In the genomic region with DNA sequence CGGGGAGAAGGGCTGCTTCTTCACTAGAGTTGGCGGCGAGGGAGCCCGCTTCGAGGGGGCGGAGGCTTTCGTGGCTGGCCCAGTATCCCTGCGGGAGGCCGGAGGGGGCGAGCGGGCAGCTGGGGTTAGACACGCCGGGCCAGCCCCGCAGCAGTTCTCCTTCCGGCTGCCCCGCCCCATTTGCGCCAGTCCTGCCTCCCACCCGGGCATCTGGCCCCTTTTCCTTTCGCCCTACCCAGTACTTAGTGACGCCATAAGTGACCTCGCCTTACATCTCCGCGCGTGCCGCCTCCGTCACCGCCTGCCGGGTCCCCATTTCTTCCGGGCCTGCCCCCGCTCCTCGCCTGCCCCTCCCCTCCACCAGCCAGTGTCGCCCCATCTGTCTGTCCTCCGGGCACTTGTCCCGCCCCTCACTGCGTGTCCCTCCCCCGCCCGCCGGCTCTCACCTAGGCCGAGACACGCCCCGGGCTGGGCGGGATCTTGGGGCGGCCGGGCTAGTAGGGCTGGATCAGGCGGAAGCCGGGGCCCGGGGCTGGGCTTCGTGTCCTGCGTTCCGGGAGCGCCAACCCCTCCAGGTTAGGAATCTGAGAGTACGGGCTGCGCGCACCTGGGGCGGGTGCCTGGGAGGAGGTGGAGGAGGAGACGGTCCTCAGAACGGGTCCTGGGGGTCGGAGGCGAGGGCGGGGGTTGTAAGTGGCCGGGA, we compare ENCODE assay signal across 1 cellular context.
TF ChIP-seq lines count a peak whose summit lies in the region.

No MANE protein-coding gene starts in this region.

TF ChIP-seq in K562, 482 proteins besides CTCF, POLR2A, EP300 and RAD21 (continued from another document and continues in another):
- TF ChIP-seq, protein P1, sequence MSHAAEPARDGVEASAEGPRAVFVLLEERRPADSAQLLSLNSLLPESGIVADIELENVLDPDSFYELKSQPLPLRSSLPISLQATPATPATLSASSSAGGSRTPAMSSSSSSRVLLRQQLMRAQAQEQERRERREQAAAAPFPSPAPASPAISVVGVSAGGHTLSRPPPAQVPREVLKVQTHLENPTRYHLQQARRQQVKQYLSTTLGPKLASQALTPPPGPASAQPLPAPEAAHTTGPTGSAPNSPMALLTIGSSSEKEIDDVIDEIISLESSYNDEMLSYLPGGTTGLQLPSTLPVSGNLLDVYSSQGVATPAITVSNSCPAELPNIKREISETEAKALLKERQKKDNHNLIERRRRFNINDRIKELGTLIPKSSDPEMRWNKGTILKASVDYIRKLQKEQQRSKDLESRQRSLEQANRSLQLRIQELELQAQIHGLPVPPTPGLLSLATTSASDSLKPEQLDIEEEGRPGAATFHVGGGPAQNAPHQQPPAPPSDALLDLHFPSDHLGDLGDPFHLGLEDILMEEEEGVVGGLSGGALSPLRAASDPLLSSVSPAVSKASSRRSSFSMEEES (CRISPR knock-in tag; IDR thresholded peaks at IDR 0.05): no peak
- TF ChIP-seq CCNT2 (IDR thresholded peaks at IDR 0.05; ENCODE audit: borderline replicate concordance, extremely low read depth, insufficient read length, low read depth, low read length): peak; percentile 46
- no peak for TF ChIP-seq RFX1 (IDR thresholded peaks at IDR 0.05)
- no peak for TF ChIP-seq ZNF121 (CRISPR knock-in tag; conservative IDR thresholded peaks at IDR 0.05)
- TF ChIP-seq MCM3 (IDR thresholded peaks at IDR 0.05): no peak
- TF ChIP-seq RBM14 (IDR thresholded peaks at IDR 0.05; ENCODE audit: borderline replicate concordance, insufficient read depth, low read depth, low read length): no peak
- TF ChIP-seq ESRRB (CRISPR knock-in tag; IDR thresholded peaks at IDR 0.05; ENCODE audit: borderline replicate concordance): no peak
- TF ChIP-seq, protein P2, sequence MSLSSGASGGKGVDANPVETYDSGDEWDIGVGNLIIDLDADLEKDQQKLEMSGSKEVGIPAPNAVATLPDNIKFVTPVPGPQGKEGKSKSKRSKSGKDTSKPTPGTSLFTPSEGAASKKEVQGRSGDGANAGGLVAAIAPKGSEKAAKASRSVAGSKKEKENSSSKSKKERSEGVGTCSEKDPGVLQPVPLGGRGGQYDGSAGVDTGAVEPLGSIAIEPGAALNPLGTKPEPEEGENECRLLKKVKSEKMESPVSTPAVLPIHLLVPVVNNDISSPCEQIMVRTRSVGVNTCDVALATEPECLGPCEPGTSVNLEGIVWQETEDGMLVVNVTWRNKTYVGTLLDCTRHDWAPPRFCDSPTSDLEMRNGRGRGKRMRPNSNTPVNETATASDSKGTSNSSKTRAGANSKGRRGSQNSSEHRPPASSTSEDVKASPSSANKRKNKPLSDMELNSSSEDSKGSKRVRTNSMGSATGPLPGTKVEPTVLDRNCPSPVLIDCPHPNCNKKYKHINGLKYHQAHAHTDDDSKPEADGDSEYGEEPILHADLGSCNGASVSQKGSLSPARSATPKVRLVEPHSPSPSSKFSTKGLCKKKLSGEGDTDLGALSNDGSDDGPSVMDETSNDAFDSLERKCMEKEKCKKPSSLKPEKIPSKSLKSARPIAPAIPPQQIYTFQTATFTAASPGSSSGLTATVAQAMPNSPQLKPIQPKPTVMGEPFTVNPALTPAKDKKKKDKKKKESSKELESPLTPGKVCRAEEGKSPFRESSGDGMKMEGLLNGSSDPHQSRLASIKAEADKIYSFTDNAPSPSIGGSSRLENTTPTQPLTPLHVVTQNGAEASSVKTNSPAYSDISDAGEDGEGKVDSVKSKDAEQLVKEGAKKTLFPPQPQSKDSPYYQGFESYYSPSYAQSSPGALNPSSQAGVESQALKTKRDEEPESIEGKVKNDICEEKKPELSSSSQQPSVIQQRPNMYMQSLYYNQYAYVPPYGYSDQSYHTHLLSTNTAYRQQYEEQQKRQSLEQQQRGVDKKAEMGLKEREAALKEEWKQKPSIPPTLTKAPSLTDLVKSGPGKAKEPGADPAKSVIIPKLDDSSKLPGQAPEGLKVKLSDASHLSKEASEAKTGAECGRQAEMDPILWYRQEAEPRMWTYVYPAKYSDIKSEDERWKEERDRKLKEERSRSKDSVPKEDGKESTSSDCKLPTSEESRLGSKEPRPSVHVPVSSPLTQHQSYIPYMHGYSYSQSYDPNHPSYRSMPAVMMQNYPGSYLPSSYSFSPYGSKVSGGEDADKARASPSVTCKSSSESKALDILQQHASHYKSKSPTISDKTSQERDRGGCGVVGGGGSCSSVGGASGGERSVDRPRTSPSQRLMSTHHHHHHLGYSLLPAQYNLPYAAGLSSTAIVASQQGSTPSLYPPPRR (CRISPR knock-in tag; IDR thresholded peaks at IDR 0.05; ENCODE audit: borderline replicate concordance): no peak
- peak; percentile 49; the same call in 1 of the 2 replicates for TF ChIP-seq SP1 (CRISPR knock-in tag; IDR thresholded peaks at IDR 0.05)
- TF ChIP-seq SREBF2 (CRISPR knock-in tag; IDR thresholded peaks at IDR 0.05): no peak
- no peak for TF ChIP-seq PYGO2 (tag; IDR thresholded peaks at IDR 0.05)
- no peak for TF ChIP-seq POLR3A (IDR thresholded peaks at IDR 0.05; ENCODE audit: borderline replicate concordance, extremely low read depth, insufficient read depth, insufficient read length)
- TF ChIP-seq PHF20 (IDR thresholded peaks at IDR 0.05; ENCODE audit: partially characterized antibody): no peak
- TF ChIP-seq NCOA1 (IDR thresholded peaks at IDR 0.05; ENCODE audit: low read depth): peak; percentile 90
- no peak for TF ChIP-seq RFX7 (CRISPR knock-in tag; IDR thresholded peaks at IDR 0.05)
- no peak for TF ChIP-seq TEAD4 (IDR thresholded peaks at IDR 0.05; ENCODE audit: low read length)
- TF ChIP-seq TEAD4 (CRISPR knock-in tag; IDR thresholded peaks at IDR 0.05; ENCODE audit: borderline replicate concordance): no peak
- no peak for TF ChIP-seq ZBTB17 (CRISPR knock-in tag; IDR thresholded peaks at IDR 0.05)
- TF ChIP-seq ZSCAN29 (IDR thresholded peaks at IDR 0.05): no peak
- TF ChIP-seq, protein P3, sequence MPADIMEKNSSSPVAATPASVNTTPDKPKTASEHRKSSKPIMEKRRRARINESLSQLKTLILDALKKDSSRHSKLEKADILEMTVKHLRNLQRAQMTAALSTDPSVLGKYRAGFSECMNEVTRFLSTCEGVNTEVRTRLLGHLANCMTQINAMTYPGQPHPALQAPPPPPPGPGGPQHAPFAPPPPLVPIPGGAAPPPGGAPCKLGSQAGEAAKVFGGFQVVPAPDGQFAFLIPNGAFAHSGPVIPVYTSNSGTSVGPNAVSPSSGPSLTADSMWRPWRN (IDR thresholded peaks at IDR 0.05; ENCODE audit: low read depth): peak; percentile 33; the same call in 1 of the 2 replicates
- TF ChIP-seq, protein P4, sequence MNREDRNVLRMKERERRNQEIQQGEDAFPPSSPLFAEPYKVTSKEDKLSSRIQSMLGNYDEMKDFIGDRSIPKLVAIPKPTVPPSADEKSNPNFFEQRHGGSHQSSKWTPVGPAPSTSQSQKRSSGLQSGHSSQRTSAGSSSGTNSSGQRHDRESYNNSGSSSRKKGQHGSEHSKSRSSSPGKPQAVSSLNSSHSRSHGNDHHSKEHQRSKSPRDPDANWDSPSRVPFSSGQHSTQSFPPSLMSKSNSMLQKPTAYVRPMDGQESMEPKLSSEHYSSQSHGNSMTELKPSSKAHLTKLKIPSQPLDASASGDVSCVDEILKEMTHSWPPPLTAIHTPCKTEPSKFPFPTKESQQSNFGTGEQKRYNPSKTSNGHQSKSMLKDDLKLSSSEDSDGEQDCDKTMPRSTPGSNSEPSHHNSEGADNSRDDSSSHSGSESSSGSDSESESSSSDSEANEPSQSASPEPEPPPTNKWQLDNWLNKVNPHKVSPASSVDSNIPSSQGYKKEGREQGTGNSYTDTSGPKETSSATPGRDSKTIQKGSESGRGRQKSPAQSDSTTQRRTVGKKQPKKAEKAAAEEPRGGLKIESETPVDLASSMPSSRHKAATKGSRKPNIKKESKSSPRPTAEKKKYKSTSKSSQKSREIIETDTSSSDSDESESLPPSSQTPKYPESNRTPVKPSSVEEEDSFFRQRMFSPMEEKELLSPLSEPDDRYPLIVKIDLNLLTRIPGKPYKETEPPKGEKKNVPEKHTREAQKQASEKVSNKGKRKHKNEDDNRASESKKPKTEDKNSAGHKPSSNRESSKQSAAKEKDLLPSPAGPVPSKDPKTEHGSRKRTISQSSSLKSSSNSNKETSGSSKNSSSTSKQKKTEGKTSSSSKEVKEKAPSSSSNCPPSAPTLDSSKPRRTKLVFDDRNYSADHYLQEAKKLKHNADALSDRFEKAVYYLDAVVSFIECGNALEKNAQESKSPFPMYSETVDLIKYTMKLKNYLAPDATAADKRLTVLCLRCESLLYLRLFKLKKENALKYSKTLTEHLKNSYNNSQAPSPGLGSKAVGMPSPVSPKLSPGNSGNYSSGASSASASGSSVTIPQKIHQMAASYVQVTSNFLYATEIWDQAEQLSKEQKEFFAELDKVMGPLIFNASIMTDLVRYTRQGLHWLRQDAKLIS (CRISPR knock-in tag; IDR thresholded peaks at IDR 0.05): 0 out of 2 replicates have a peak, but pooled peaks have one; percentile 65
- TF ChIP-seq, protein P5, sequence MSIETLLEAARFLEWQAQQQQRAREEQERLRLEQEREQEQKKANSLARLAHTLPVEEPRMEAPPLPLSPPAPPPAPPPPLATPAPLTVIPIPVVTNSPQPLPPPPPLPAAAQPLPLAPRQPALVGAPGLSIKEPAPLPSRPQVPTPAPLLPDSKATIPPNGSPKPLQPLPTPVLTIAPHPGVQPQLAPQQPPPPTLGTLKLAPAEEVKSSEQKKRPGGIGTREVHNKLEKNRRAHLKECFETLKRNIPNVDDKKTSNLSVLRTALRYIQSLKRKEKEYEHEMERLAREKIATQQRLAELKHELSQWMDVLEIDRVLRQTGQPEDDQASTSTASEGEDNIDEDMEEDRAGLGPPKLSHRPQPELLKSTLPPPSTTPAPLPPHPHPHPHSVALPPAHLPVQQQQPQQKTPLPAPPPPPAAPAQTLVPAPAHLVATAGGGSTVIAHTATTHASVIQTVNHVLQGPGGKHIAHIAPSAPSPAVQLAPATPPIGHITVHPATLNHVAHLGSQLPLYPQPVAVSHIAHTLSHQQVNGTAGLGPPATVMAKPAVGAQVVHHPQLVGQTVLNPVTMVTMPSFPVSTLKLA (conservative IDR thresholded peaks at IDR 0.05): peak; percentile 67 to 81; a peak in 3 of 4 replicates
- TF ChIP-seq, protein P6, sequence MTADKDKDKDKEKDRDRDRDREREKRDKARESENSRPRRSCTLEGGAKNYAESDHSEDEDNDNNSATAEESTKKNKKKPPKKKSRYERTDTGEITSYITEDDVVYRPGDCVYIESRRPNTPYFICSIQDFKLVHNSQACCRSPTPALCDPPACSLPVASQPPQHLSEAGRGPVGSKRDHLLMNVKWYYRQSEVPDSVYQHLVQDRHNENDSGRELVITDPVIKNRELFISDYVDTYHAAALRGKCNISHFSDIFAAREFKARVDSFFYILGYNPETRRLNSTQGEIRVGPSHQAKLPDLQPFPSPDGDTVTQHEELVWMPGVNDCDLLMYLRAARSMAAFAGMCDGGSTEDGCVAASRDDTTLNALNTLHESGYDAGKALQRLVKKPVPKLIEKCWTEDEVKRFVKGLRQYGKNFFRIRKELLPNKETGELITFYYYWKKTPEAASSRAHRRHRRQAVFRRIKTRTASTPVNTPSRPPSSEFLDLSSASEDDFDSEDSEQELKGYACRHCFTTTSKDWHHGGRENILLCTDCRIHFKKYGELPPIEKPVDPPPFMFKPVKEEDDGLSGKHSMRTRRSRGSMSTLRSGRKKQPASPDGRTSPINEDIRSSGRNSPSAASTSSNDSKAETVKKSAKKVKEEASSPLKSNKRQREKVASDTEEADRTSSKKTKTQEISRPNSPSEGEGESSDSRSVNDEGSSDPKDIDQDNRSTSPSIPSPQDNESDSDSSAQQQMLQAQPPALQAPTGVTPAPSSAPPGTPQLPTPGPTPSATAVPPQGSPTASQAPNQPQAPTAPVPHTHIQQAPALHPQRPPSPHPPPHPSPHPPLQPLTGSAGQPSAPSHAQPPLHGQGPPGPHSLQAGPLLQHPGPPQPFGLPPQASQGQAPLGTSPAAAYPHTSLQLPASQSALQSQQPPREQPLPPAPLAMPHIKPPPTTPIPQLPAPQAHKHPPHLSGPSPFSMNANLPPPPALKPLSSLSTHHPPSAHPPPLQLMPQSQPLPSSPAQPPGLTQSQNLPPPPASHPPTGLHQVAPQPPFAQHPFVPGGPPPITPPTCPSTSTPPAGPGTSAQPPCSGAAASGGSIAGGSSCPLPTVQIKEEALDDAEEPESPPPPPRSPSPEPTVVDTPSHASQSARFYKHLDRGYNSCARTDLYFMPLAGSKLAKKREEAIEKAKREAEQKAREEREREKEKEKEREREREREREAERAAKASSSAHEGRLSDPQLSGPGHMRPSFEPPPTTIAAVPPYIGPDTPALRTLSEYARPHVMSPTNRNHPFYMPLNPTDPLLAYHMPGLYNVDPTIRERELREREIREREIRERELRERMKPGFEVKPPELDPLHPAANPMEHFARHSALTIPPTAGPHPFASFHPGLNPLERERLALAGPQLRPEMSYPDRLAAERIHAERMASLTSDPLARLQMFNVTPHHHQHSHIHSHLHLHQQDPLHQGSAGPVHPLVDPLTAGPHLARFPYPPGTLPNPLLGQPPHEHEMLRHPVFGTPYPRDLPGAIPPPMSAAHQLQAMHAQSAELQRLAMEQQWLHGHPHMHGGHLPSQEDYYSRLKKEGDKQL (CRISPR knock-in tag; IDR thresholded peaks at IDR 0.05; ENCODE audit: borderline replicate concordance): 0 out of 2 replicates have a peak, but pooled peaks have one; percentile 6
- TF ChIP-seq SIN3B (IDR thresholded peaks at IDR 0.05; ENCODE audit: low read depth): 0 out of 2 replicates have a peak, but pooled peaks have one; percentile 31
- TF ChIP-seq ZNF324 (CRISPR knock-in tag; IDR thresholded peaks at IDR 0.05): no peak
- TF ChIP-seq RCOR1 (IDR thresholded peaks at IDR 0.05; ENCODE audit: borderline replicate concordance in 1 of 2, low read depth in 2 of 2, low read length in 2 of 2): no peak
- TF ChIP-seq ATF1 (CRISPR knock-in tag; IDR thresholded peaks at IDR 0.05): peak; percentile 53; the same call in 1 of the 2 replicates
- TF ChIP-seq ATF1 (tag; IDR thresholded peaks at IDR 0.05): peak; percentile 93
- no peak for TF ChIP-seq ZNF561 (CRISPR knock-in tag; conservative IDR thresholded peaks at IDR 0.05)
- TF ChIP-seq MAFG (tag; conservative IDR thresholded peaks at IDR 0.05): no peak
- no peak for TF ChIP-seq CEBPB (tag; IDR thresholded peaks at IDR 0.05)
- TF ChIP-seq, protein P7, sequence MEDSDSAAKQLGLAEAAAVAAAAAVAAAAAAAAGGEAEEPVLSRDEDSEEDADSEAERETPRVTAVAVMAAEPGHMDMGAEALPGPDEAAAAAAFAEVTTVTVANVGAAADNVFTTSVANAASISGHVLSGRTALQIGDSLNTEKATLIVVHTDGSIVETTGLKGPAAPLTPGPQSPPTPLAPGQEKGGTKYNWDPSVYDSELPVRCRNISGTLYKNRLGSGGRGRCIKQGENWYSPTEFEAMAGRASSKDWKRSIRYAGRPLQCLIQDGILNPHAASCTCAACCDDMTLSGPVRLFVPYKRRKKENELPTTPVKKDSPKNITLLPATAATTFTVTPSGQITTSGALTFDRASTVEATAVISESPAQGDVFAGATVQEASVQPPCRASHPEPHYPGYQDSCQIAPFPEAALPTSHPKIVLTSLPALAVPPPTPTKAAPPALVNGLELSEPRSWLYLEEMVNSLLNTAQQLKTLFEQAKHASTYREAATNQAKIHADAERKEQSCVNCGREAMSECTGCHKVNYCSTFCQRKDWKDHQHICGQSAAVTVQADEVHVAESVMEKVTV (CRISPR knock-in tag; IDR thresholded peaks at IDR 0.05): no peak
